10 cellular contexts compared by ENCODE assay signal in genomic region chr2:231190531-231191197, GRCh38. TPM values are rescaled to one million over a fixed set of nuclear protein-coding genes. Genes with fewer than 3 reads are reported as not detected.
A peak's percentile ranks its signal among the peaks of the same experiment; 100 is the strongest.
DNase-seq lines count a peak whose midpoint lies in the region; ATAC-seq and TF ChIP-seq lines count a peak whose summit lies in the region.
"Had no signal": no experiment of that assay in that cellular context is flagged by ENCODE, and none has a peak within 500 bp of the region (broad histone marks: within the 10 kb centered on the region; RNA-seq: fewer than 3 reads in every experiment).

No MANE protein-coding gene starts in this region.

- H3K9me3 ChIP-seq in iPS-20b (ENCODE audit: insufficient read depth, low read depth, low read length) = no peaks in the 10 kb centered on the region

- peaks cover 13% of the 10 kb centered on the region; the same call in 1 of the 2 replicates for H3K4me1 ChIP-seq in iPS-20b (ENCODE audit: insufficient read depth, low read length)

- no peaks in the 10 kb centered on the region for H3K27me3 ChIP-seq in iPS-20b (ENCODE audit: insufficient read depth, low read length)

- in situ Hi-C loops in GM13976 (cut with MboI; ENCODE audit: low sequenced_read_pairs, unreplicated experiment) = no loop called here

- peak overlapping the region; percentile 97 for H3K27ac Mint-ChIP-seq in chondrocyte (ENCODE audit: unreplicated experiment)

- no peaks in the 10 kb centered on the region for H3K27me3 Mint-ChIP-seq in chondrocyte (ENCODE audit: low read depth)

- H3K36me3 Mint-ChIP-seq in chondrocyte (ENCODE audit: low read depth) = no peaks in the 10 kb centered on the region

- peaks cover 70% of the 10 kb centered on the region for H3K4me1 Mint-ChIP-seq in chondrocyte (ENCODE audit: low read depth)

- no peaks in the 10 kb centered on the region for H3K9me3 Mint-ChIP-seq in chondrocyte (ENCODE audit: low read depth)
- H3K9me3 Mint-ChIP-seq: dendritic cell treated with granulocyte-macrophage colony-stimulating factor and Interleukin-4, amounts not matched to agents 40 ng/mL and 50 ng/mL, for 4 days had no signal

- TF ChIP-seq CTCF in GM13976 (IDR thresholded peaks at IDR 0.05; ENCODE audit: borderline replicate concordance, control extremely low read depth, extremely low read depth, insufficient read depth, missing control alignments) (no peak), chondrocyte (IDR thresholded peaks at IDR 0.05) (peak; percentile 36)

- ATAC-seq in HG02623 (IDR thresholded peaks at IDR 0.05; ENCODE audit: unreplicated experiment) = no peak
- no peak for ATAC-seq in HG03025 (IDR thresholded peaks at IDR 0.05; ENCODE audit: low FRiP score, unreplicated experiment)

- H3K4me3 ChIP-seq in iPS-20b (ENCODE audit: low read length) = peak overlapping the region; percentile 60; the same call in 1 of the 2 replicates

- H3K27ac ChIP-seq in iPS-20b (ENCODE audit: low read length) = peak overlapping the region; percentile 48

- no peaks in the 10 kb centered on the region for H3K36me3 ChIP-seq in iPS-20b (ENCODE audit: insufficient read depth, low read depth, low read length)

- peak overlapping the region; percentile 59 for H3K4me3 Mint-ChIP-seq in chondrocyte (ENCODE audit: unreplicated experiment)
- H3K4me3 Mint-ChIP-seq: dendritic cell treated with granulocyte-macrophage colony-stimulating factor and Interleukin-4, amounts not matched to agents 40 ng/mL and 50 ng/mL, for 4 days had no signal

- DNase-seq in GM13976 (ENCODE audit: low spot score) (peak; percentile 32), chondrocyte (ENCODE audit: low spot score) (no peak), retina (peak; percentile 72), NCI-H1417 (lab: John Stamatoyannopoulos, UW) (no peak), NCI-H510A (lab: John Stamatoyannopoulos, UW) (no peak)
- DNase-seq: NCI-H1694 treated with DMSO at 0.1 percent for 48 hours had no signal

- H3K9ac ChIP-seq in iPS-20b (ENCODE audit: low read depth, low read length) = peak overlapping the region; percentile 56; the same call in 1 of the 2 replicates

RNA-seq across cellular contexts. Expression of gene ARMC9, which starts 7.8 kb away (rescaled TPM):
- 71.6 to 188 TPM (median 187 TPM) in 3 replicates for total RNA-seq in chondrocyte

Comparison
In these comparisons a context has a peak if more than half of its experiments do, and no peak if none do; other contexts are left out.
1. DNase-seq: peak in GM13976 (single experiment) and retina (single experiment); none in chondrocyte (single experiment), NCI-H1417 (0 of 3) and NCI-H510A (single experiment).